23 cellular contexts compared by ENCODE assay signal in genomic region chr6:110526731-110527130, GRCh38. TPM values are rescaled to one million over a fixed set of nuclear protein-coding genes. Genes with fewer than 3 reads are reported as not detected.
"Had no signal": no experiment of that assay in that cellular context is flagged by ENCODE, and none has a peak within 500 bp of the region (broad histone marks: within the 10 kb centered on the region; RNA-seq: fewer than 3 reads in every experiment).

No MANE protein-coding gene starts in this region.

- H3K9me3 ChIP-seq: gastroesophageal sphincter, left ventricle myocardium inferior, mucosa of descending colon, ovary, suprapubic skin, thyroid gland, uterus had no signal

- ATAC-seq: esophagus mucosa; gastroesophageal sphincter; left cardiac atrium; mucosa of descending colon; naive thymus-derived CD8-positive, alpha-beta T cell; right cardiac atrium had no signal

- H3K27me3 Mint-ChIP-seq: type B pancreatic cell had no signal

- H3K27ac Mint-ChIP-seq: naive thymus-derived CD8-positive, alpha-beta T cell; type B pancreatic cell had no signal

- H3K9me3 Mint-ChIP-seq: naive thymus-derived CD8-positive, alpha-beta T cell; neural crest cell; type B pancreatic cell had no signal

- H3K4me3 ChIP-seq: dorsolateral prefrontal cortex, gastroesophageal sphincter, left ventricle myocardium inferior, lung, mucosa of descending colon, ovary, smooth muscle cell, suprapubic skin, thyroid gland, uterus had no signal

- H3K36me3 ChIP-seq: gastroesophageal sphincter, left ventricle myocardium inferior, ovary, suprapubic skin, thyroid gland, uterus had no signal

- H3K36me3 Mint-ChIP-seq: naive thymus-derived CD8-positive, alpha-beta T cell; type B pancreatic cell had no signal

- H3K27ac ChIP-seq: dorsolateral prefrontal cortex, gastroesophageal sphincter, left ventricle myocardium inferior, ovary, suprapubic skin, thyroid gland, uterus had no signal

- H3K4me1 ChIP-seq: thyroid gland, uterus had no signal

- H3K27me3 ChIP-seq: dorsolateral prefrontal cortex, gastroesophageal sphincter, ovary, suprapubic skin, thyroid gland, uterus had no signal

- H3K4me3 Mint-ChIP-seq: naive thymus-derived CD8-positive, alpha-beta T cell; neural crest cell; type B pancreatic cell had no signal

- H3K4me2 ChIP-seq: smooth muscle cell had no signal

- DNase-seq: cortex of kidney; dorsolateral prefrontal cortex; effector CD8-positive, alpha-beta T cell; foreskin fibroblast; glutamatergic neuron; islet precursor cell; left cardiac atrium; left ventricle myocardium inferior; mucosa of descending colon; naive thymus-derived CD8-positive, alpha-beta T cell; ovary; right cardiac atrium; stimulated activated CD4-positive, alpha-beta T cell treated with anti-CD3 and anti-CD28 coated beads, Interleukin-2, amount 100 ng/mL, for 48 hours; stimulated activated naive CD4-positive, alpha-beta T cell treated with Interleukin-2 at 50 U/mL for 16 hours; thyroid gland; uterus had no signal

RNA-seq across cellular contexts. Expression of gene SLC22A16, which starts 50.3 kb away (rescaled TPM):
- total RNA-seq: esophagus mucosa; left ventricle myocardium inferior; naive thymus-derived CD8-positive, alpha-beta T cell; neural crest cell; smooth muscle cell; suprapubic skin had no signal
- polyA plus RNA-seq: naive thymus-derived CD8-positive, alpha-beta T cell; right cardiac atrium; smooth muscle cell had no signal
